Comparison of ENCODE assay signal across 1 cellular context in the genomic region with DNA sequence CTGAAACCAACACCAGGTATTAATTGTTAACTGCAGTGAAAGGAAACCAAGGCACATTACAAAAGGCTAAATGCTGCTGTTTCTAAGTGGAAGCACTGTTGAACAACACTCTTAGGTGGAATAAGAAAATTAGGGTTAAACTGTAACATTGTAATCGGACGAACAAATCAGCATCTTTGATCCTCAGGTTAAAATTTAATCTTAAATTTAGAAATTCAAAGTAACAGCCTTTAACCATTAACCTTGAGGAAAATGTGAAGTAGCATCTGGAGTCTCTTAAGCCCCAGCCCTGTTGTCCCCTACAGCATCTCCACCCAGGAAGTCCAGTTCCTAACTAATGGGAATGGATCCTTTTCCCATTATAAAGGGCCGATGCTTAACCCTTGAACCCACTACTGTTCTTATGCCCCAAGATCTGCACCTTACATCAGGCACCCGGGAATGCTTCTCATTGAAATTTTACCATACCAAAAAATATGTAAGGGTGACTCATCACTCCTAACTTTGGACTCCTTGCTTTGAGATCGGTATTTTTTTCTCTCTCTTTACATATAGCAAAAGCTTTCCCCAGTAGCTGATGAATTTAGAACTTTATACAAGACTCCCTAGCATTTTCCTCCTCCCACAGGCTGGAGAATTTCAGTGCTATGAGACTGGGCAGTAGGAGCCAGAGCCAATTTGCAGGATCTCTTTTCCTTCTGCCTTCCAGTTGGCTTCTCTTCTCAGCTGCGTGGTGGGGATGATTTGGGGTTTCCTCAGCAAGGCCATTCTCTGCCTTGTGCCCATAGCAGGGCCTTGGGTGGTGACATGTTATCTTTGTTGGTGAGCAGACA.
TF ChIP-seq lines count a peak whose summit lies in the region.

No MANE protein-coding gene starts in this region.

TF ChIP-seq in HepG2, 621 proteins besides CTCF, POLR2A, EP300 and RAD21 (continued from another document):
- TF ChIP-seq ZBTB10 (CRISPR knock-in tag; IDR thresholded peaks at IDR 0.05; ENCODE audit: borderline replicate concordance), result no peak
- no peak for TF ChIP-seq SP4 (CRISPR knock-in tag; IDR thresholded peaks at IDR 0.05)
- TF ChIP-seq ZFP1 (CRISPR knock-in tag; IDR thresholded peaks at IDR 0.05), result no peak
- TF ChIP-seq SP5 (CRISPR knock-in tag; IDR thresholded peaks at IDR 0.05; ENCODE audit: borderline replicate concordance, low read depth), result peak; percentile 16; the same call in 1 of the 2 replicates
- no peak for TF ChIP-seq ZBTB2 (CRISPR knock-in tag; IDR thresholded peaks at IDR 0.05; ENCODE audit: low read depth)
- TF ChIP-seq CREM (IDR thresholded peaks at IDR 0.05), result peak; percentile 54; the same call in 1 of the 2 replicates
- TF ChIP-seq CREM (CRISPR knock-in tag; IDR thresholded peaks at IDR 0.05), result no peak
- TF ChIP-seq ARHGAP35 (CRISPR knock-in tag; IDR thresholded peaks at IDR 0.05; ENCODE audit: borderline replicate concordance), result no peak
- TF ChIP-seq ETV5 (CRISPR knock-in tag; IDR thresholded peaks at IDR 0.05; ENCODE audit: borderline replicate concordance), result peak; percentile 58; the same call in 1 of the 2 replicates
- TF ChIP-seq GPN1 (CRISPR knock-in tag; IDR thresholded peaks at IDR 0.05; ENCODE audit: borderline replicate concordance), result no peak
- TF ChIP-seq, protein P1, sequence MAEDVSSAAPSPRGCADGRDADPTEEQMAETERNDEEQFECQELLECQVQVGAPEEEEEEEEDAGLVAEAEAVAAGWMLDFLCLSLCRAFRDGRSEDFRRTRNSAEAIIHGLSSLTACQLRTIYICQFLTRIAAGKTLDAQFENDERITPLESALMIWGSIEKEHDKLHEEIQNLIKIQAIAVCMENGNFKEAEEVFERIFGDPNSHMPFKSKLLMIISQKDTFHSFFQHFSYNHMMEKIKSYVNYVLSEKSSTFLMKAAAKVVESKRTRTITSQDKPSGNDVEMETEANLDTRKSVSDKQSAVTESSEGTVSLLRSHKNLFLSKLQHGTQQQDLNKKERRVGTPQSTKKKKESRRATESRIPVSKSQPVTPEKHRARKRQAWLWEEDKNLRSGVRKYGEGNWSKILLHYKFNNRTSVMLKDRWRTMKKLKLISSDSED (CRISPR knock-in tag; IDR thresholded peaks at IDR 0.05), result no peak
- TF ChIP-seq BORCS8-MEF2B (CRISPR knock-in tag; IDR thresholded peaks at IDR 0.05), result no peak
- TF ChIP-seq BHLHE40 (IDR thresholded peaks at IDR 0.05; ENCODE audit: low read length), result no peak
